ENCODE assay signal across 1 cellular context in the genomic region with DNA sequence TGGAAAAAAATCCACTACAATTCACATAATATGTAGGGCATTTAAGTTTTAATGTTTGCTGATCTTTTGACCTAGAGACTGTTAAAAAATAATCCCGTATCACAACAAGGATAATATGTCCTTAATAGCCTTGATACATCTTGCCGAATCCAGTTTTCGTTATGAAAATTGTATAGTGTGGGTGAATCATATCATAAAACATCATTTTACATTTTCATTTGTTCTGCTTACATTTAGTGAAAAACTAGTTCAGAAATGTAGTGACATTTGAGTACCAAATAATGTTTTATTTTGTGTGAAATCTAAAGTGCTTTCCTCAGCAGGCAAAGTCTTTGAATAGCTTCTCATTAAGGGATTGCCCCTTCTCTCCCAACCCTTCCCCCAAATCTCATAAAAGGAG.
TF ChIP-seq lines count a peak whose summit lies in the region.

No MANE protein-coding gene starts in this region.

TF ChIP-seq in GM23338, 12 proteins besides CTCF, POLR2A, EP300 and RAD21 (continued from another document):
- TF ChIP-seq, protein P1, sequence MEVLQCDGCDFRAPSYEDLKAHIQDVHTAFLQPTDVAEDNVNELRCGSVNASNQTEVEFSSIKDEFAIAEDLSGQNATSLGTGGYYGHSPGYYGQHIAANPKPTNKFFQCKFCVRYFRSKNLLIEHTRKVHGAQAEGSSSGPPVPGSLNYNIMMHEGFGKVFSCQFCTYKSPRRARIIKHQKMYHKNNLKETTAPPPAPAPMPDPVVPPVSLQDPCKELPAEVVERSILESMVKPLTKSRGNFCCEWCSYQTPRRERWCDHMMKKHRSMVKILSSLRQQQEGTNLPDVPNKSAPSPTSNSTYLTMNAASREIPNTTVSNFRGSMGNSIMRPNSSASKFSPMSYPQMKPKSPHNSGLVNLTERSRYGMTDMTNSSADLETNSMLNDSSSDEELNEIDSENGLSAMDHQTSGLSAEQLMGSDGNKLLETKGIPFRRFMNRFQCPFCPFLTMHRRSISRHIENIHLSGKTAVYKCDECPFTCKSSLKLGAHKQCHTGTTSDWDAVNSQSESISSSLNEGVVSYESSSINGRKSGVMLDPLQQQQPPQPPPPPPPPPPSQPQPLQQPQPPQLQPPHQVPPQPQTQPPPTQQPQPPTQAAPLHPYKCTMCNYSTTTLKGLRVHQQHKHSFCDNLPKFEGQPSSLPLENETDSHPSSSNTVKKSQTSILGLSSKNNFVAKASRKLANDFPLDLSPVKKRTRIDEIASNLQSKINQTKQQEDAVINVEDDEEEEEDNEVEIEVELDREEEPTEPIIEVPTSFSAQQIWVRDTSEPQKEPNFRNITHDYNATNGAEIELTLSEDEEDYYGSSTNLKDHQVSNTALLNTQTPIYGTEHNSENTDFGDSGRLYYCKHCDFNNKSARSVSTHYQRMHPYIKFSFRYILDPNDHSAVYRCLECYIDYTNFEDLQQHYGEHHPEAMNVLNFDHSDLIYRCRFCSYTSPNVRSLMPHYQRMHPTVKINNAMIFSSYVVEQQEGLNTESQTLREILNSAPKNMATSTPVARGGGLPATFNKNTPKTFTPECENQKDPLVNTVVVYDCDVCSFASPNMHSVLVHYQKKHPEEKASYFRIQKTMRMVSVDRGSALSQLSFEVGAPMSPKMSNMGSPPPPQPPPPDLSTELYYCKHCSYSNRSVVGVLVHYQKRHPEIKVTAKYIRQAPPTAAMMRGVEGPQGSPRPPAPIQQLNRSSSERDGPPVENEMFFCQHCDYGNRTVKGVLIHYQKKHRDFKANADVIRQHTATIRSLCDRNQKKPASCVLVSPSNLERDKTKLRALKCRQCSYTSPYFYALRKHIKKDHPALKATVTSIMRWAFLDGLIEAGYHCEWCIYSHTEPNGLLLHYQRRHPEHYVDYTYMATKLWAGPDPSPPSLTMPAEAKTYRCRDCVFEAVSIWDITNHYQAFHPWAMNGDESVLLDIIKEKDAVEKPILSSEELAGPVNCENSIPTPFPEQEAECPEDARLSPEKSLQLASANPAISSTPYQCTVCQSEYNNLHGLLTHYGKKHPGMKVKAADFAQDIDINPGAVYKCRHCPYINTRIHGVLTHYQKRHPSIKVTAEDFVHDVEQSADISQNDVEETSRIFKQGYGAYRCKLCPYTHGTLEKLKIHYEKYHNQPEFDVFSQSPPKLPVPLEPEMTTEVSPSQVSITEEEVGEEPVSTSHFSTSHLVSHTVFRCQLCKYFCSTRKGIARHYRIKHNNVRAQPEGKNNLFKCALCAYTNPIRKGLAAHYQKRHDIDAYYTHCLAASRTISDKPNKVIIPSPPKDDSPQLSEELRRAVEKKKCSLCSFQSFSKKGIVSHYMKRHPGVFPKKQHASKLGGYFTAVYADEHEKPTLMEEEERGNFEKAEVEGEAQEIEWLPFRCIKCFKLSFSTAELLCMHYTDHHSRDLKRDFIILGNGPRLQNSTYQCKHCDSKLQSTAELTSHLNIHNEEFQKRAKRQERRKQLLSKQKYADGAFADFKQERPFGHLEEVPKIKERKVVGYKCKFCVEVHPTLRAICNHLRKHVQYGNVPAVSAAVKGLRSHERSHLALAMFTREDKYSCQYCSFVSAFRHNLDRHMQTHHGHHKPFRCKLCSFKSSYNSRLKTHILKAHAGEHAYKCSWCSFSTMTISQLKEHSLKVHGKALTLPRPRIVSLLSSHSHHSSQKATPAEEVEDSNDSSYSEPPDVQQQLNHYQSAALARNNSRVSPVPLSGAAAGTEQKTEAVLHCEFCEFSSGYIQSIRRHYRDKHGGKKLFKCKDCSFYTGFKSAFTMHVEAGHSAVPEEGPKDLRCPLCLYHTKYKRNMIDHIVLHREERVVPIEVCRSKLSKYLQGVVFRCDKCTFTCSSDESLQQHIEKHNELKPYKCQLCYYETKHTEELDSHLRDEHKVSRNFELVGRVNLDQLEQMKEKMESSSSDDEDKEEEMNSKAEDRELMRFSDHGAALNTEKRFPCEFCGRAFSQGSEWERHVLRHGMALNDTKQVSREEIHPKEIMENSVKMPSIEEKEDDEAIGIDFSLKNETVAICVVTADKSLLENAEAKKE (CRISPR knock-in tag; IDR thresholded peaks at IDR 0.05) = no peak
TF ChIP-seq in GM23338: peak in this region for 0.
